14 cellular contexts compared by ENCODE assay signal in genomic region chr3:20683912-20684311, GRCh38.
DNase-seq lines count a peak whose midpoint lies in the region; ATAC-seq and TF ChIP-seq lines count a peak whose summit lies in the region.
"Had no signal": no experiment of that assay in that cellular context is flagged by ENCODE, and none has a peak within 500 bp of the region (broad histone marks: within the 10 kb centered on the region; RNA-seq: fewer than 3 reads in every experiment).

No MANE protein-coding gene starts in this region.

- H4K20me1 ChIP-seq in GM23338 (replicated peaks; ENCODE audit: insufficient read depth) = no peaks in the 10 kb centered on the region
- no peaks in the 10 kb centered on the region for H4K20me1 ChIP-seq in OCI-LY7 (ENCODE audit: insufficient read depth, low read length)

- no peaks in the 10 kb centered on the region for H3K4me1 ChIP-seq in GM23338 (ENCODE audit: insufficient read depth)
- peaks cover 0 to 15% (median 4%) of the 10 kb centered on the region in 4 donors for H3K4me1 ChIP-seq in tibial artery
- no peaks in the 10 kb centered on the region for H3K4me1 ChIP-seq in OCI-LY7 (ENCODE audit: insufficient read depth, low read length, poor library complexity, severe bottlenecking)

- H3K4me1 Mint-ChIP-seq in GM23338 = peaks cover 11% of the 10 kb centered on the region
- H3K4me1 Mint-ChIP-seq: stimulated activated naive CD8-positive, alpha-beta T cell treated with anti-CD3 and anti-CD28 coated beads, Interleukin-15, amount 100 ng/mL, for 72 hours had no signal

- DNase-seq in GM23338 (ENCODE audit: low spot score) = no peak
- DNase-seq in astrocyte of the spinal cord (ENCODE audit: low read depth, low spot score) = peak; percentile 87
- DNase-seq in left cardiac atrium = no peak
- DNase-seq in tibial artery = peak in 1 of 2 donors; percentile 63
- DNase-seq in OCI-LY7 (ENCODE audit: low spot score) = no peak
- no peak for DNase-seq in GDM1 (lab: John Stamatoyannopoulos, UW)
- DNase-seq: activated naive CD4-positive, alpha-beta T cell; cerebellar nuclear complex; COR-L47; foreskin melanocyte; NCI-H2081 treated with DMSO at 0.1 percent for 48 hours; SHP77 treated with DMSO at 0.1 percent for 48 hours; stimulated activated naive CD8-positive, alpha-beta T cell treated with anti-CD3 and anti-CD28 coated beads, Interleukin-15, amount 100 ng/mL, for 72 hours had no signal

- H3K27me3 ChIP-seq in GM23338 (ENCODE audit: insufficient read depth) (no peaks in the 10 kb centered on the region), tibial artery (no peaks in the 10 kb centered on the region)

- ATAC-seq in GM23338 (no peak), left cardiac atrium (peak; percentile 81 to 89), GM21526 (IDR thresholded peaks at IDR 0.05; ENCODE audit: low FRiP score, unreplicated experiment) (no peak)
- ATAC-seq: stimulated activated naive CD8-positive, alpha-beta T cell treated with anti-CD3 and anti-CD28 coated beads, Interleukin-15, amount 100 ng/mL, for 72 hours had no signal

- H2AFZ ChIP-seq in GM23338 (peak overlapping the region; percentile 30; the same call in 1 of the 2 replicates), OCI-LY7 (ENCODE audit: low read length) (no peak overlapping the region)

- peaks cover 4% of the 10 kb centered on the region; the same call in 1 of the 3 replicates for H3K9me3 Mint-ChIP-seq in GM23338

- no TSS peak for BruUV-seq in OCI-LY7 (replicated peaks; lab: Mats Ljungman, UMichigan)

- H3K27ac ChIP-seq in GM23338 (ENCODE audit: low read depth) = no peak overlapping the region
- peak overlapping the region; percentile 39 to 52 for H3K27ac ChIP-seq in tibial artery
- H3K27ac ChIP-seq in OCI-LY7 (ENCODE audit: low read depth, low read length, poor library complexity, severe bottlenecking) = no peak overlapping the region

- no peaks in the 10 kb centered on the region for H3F3A ChIP-seq in GM23338 (replicated peaks; ENCODE audit: low read depth)

- POLR2A ChIA-PET in OCI-LY7 (lab: Charles Lee) = no interaction called here

- peak overlapping the region; percentile 71 for H3K27ac Mint-ChIP-seq in GM23338
- H3K27ac Mint-ChIP-seq: stimulated activated naive CD8-positive, alpha-beta T cell treated with anti-CD3 and anti-CD28 coated beads, Interleukin-15, amount 100 ng/mL, for 72 hours had no signal

- H3K4me3 ChIP-seq in GM23338 (no peak overlapping the region), astrocyte of the spinal cord (ENCODE audit: low read depth, low read length) (no peak overlapping the region), tibial artery (no peak overlapping the region), OCI-LY7 (ENCODE audit: low read depth, low read length, poor library complexity, severe bottlenecking) (no peak overlapping the region)

- no peaks in the 10 kb centered on the region for H3K36me3 Mint-ChIP-seq in GM23338 (ENCODE audit: low read depth)

- H3K9me2 ChIP-seq in GM23338 (ENCODE audit: insufficient read depth) (peaks cover 11% of the 10 kb centered on the region; the same call in 1 of the 2 replicates), OCI-LY7 (ENCODE audit: insufficient read depth, low read length) (no peaks in the 10 kb centered on the region)

- H3K36me3 ChIP-seq in GM23338 (ENCODE audit: insufficient read depth) (no peaks in the 10 kb centered on the region), tibial artery (no peaks in the 10 kb centered on the region), OCI-LY7 (ENCODE audit: insufficient read depth, low read length) (no peaks in the 10 kb centered on the region)

- no peaks in the 10 kb centered on the region for H3K27me3 Mint-ChIP-seq in GM23338 (ENCODE audit: insufficient read depth, low read depth, poor library complexity)
- H3K27me3 Mint-ChIP-seq: stimulated activated naive CD8-positive, alpha-beta T cell treated with anti-CD3 and anti-CD28 coated beads, Interleukin-15, amount 100 ng/mL, for 72 hours had no signal

- CTCF ChIA-PET in OCI-LY7 (lab: Charles Lee; ENCODE audit: unreplicated experiment) = no interaction called here

- no peak for TF ChIP-seq CTCF in GM23338 (conservative IDR thresholded peaks at IDR 0.05; ENCODE audit: low read depth in 2 of 2)
- TF ChIP-seq CTCF in astrocyte of the spinal cord (IDR thresholded peaks at IDR 0.05; ENCODE audit: low read depth, low read length) = no peak
- no peak for TF ChIP-seq CTCF in tibial artery (IDR thresholded peaks at IDR 0.05)
- no peak for TF ChIP-seq CTCF in OCI-LY7 (conservative IDR thresholded peaks at IDR 0.05; ENCODE audit: low read length)

- H3K79me2 ChIP-seq in GM23338 (replicated peaks; ENCODE audit: insufficient read depth) (no peaks in the 10 kb centered on the region), OCI-LY7 (ENCODE audit: insufficient read depth, low read depth, low read length) (no peaks in the 10 kb centered on the region)

- intact Hi-C loops in left cardiac atrium (cut with DNase I) (no loop called here), tibial artery (cut with DNase I; ENCODE audit: low total_unique reads) (no loop called here), OCI-LY7 (cut with micrococcal nuclease; ENCODE audit: unreplicated experiment) (no loop called here)

- peaks cover 0 to 10% (median 0%) of the 10 kb centered on the region in 3 donors for H3K9me3 ChIP-seq in tibial artery
- H3K9me3 ChIP-seq in OCI-LY7 (ENCODE audit: low read length) = no peaks in the 10 kb centered on the region

- H3K4me3 Mint-ChIP-seq in GM23338 = no peak overlapping the region
- H3K4me3 Mint-ChIP-seq: stimulated activated naive CD8-positive, alpha-beta T cell treated with anti-CD3 and anti-CD28 coated beads, Interleukin-15, amount 100 ng/mL, for 72 hours had no signal

- no peak overlapping the region for H3K4me2 ChIP-seq in GM23338
- H3K4me2 ChIP-seq in OCI-LY7 (ENCODE audit: low read length) = no peak overlapping the region

- in situ Hi-C loops in astrocyte of the spinal cord (cut with HindIII; ENCODE audit: low sequenced_read_pairs) = no loop called here

TF ChIP-seq in GM23338, 12 proteins besides CTCF, POLR2A, EP300 and RAD21:
- TF ChIP-seq ZNF114 (CRISPR knock-in tag; IDR thresholded peaks at IDR 0.05) (no peak), ZNF331 (CRISPR knock-in tag; IDR thresholded peaks at IDR 0.05; ENCODE audit: low read depth) (no peak)

Comparison
In these comparisons a context has a peak if more than half of its experiments do, and no peak if none do; other contexts are left out.
1. ATAC-seq: peak in left cardiac atrium (2 of 2); none in GM23338 (single experiment) and GM21526 (single experiment).
2. H3K27ac ChIP-seq: peak in tibial artery (2 of 2); none in GM23338 (single experiment) and OCI-LY7 (single experiment).